ENCODE assay signal across 9 cellular contexts in the genomic region with DNA sequence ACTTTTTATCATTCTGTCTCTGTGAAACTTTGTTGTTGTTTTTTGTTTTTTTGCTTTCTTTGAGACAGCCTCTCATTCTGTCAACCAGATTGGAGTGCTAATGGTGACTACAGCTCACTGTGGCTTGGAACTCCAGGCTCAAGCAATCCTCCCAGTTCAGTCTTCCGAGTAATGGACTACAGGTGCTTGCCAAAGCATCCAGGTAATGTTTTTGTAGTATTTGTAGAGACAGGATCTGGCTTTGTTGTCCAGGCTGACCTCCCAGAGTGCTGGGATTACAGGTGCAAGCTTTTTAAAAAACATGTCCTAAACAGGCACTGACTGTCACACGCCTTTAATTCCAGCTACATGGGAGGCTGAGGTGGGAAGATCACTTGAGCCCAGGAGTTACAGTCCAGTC.
"Had no signal": no experiment of that assay in that cellular context is flagged by ENCODE, and none has a peak within 500 bp of the region (broad histone marks: within the 10 kb centered on the region; RNA-seq: fewer than 3 reads in every experiment).

No MANE protein-coding gene starts in this region.

- H3K4me1 ChIP-seq: HAP-1 had no signal

- DNase-seq: GM23248, GOT3, H7, H9, HCEC 1CT, HFFc6 had no signal

- H3K27ac ChIP-seq: GM23248 had no signal

- H3K36me3 ChIP-seq: HAP-1 had no signal

- ATAC-seq: GM23338, HCT116 had no signal

- H3K4me3 ChIP-seq: GM23248, GM23338, HAP-1 had no signal

- H3K9me3 ChIP-seq: HAP-1 had no signal

- H2AFZ ChIP-seq: GM23248, GM23338 had no signal

- H3K4me2 ChIP-seq: GM23338 had no signal
